In the genomic region with DNA sequence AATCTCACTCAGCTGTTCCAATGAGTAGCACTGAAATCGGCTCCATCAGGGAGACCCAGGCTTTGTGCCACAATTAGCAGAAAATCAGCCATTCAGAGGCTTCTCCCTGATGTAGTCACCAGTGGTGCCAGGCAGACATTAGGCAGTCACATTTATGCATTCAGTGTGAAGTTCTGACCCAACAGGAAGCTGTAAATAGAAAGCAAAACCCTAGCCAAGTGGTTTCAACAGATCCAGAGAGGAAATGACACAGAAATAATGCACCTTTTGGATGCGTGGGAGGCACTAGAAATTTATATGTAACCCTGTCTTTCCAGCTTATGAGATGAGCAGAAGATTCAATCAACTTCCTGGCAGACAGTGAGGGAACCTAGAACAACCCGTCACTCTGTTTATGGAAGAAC, we compare ENCODE assay signal across 8 cellular contexts.
A peak's percentile ranks its signal among the peaks of the same experiment; 100 is the strongest.
DNase-seq lines count a peak whose midpoint lies in the region; ATAC-seq and TF ChIP-seq lines count a peak whose summit lies in the region.

No MANE protein-coding gene starts in this region.

- H3K27ac ChIP-seq in A673 (ENCODE audit: low read depth, low read length, poor library complexity, severe bottlenecking): peak overlapping the region; percentile 28
- peak overlapping the region; percentile 13 to 50 for H3K27ac ChIP-seq in coronary artery
- H3K27ac ChIP-seq in osteoblast (ENCODE audit: low read depth, low read length): peak overlapping the region; percentile 82
- H3K27ac ChIP-seq in effector memory CD4-positive, alpha-beta T cell (ENCODE audit: insufficient read depth, low read length, poor library complexity, severe bottlenecking): no peak overlapping the region

- CTCF ChIA-PET in A673 (lab: Charles Lee): no interaction called here

- peak; percentile 80 for DNase-seq in A673 (ENCODE audit: low spot score)
- DNase-seq in coronary artery (ENCODE audit: low spot score): no peak
- DNase-seq in osteoblast (ENCODE audit: insufficient read length, low spot score, missing footprints): peak; percentile 45
- no peak for DNase-seq in HuH-7 (ENCODE audit: low spot score)
- no peak for DNase-seq in effector memory CD4-positive, alpha-beta T cell
- no peak for DNase-seq in activated T-cell treated with anti-CD3 and anti-CD28 coated beads, Interleukin-2, amount 50 U/mL, for 24 hours

- H3K27ac Mint-ChIP-seq in activated T-cell treated with anti-CD3 and anti-CD28 coated beads, Interleukin-2, amount 50 U/mL, for 24 hours: no peak overlapping the region

- H3K36me3 Mint-ChIP-seq in activated T-cell treated with anti-CD3 and anti-CD28 coated beads, Interleukin-2, amount 50 U/mL, for 24 hours (ENCODE audit: low read depth): no peaks in the 10 kb centered on the region

- ATAC-seq in GM19035 (IDR thresholded peaks at IDR 0.05; ENCODE audit: unreplicated experiment): peak; percentile 89
- peak; percentile 89 for ATAC-seq in HG03565 (IDR thresholded peaks at IDR 0.05; ENCODE audit: unreplicated experiment)

- H3K4me3 Mint-ChIP-seq in activated T-cell treated with anti-CD3 and anti-CD28 coated beads, Interleukin-2, amount 50 U/mL, for 24 hours: no peak overlapping the region

- no peak overlapping the region for H3K4me3 ChIP-seq in A673 (ENCODE audit: low read depth, low read length, poor library complexity, severe bottlenecking)
- no peak overlapping the region for H3K4me3 ChIP-seq in coronary artery
- no peak overlapping the region for H3K4me3 ChIP-seq in osteoblast (ENCODE audit: insufficient read depth, low read length)
- H3K4me3 ChIP-seq in effector memory CD4-positive, alpha-beta T cell (ENCODE audit: insufficient read depth, low read depth, low read length, poor library complexity, severe bottlenecking): no peak overlapping the region

- peak overlapping the region; percentile 16 for H2AFZ ChIP-seq in osteoblast (ENCODE audit: low read length)

- H3K36me3 ChIP-seq in A673 (ENCODE audit: insufficient read depth, low read length, poor library complexity, severe bottlenecking): no peaks in the 10 kb centered on the region
- H3K36me3 ChIP-seq in osteoblast (ENCODE audit: insufficient read depth, low read length): peaks cover 8% of the 10 kb centered on the region
- no peaks in the 10 kb centered on the region for H3K36me3 ChIP-seq in effector memory CD4-positive, alpha-beta T cell (ENCODE audit: control insufficient read depth, insufficient read depth, low read length)

- peaks cover 10% of the 10 kb centered on the region for H3K4me1 ChIP-seq in A673 (ENCODE audit: insufficient read depth, low read length, poor library complexity, severe bottlenecking)
- peaks cover 32% of the 10 kb centered on the region for H3K4me1 ChIP-seq in osteoblast (ENCODE audit: insufficient read depth, low read length)
- no peaks in the 10 kb centered on the region for H3K4me1 ChIP-seq in effector memory CD4-positive, alpha-beta T cell (ENCODE audit: control insufficient read depth, insufficient read depth, low read length, poor library complexity, severe bottlenecking)

- H4K20me1 ChIP-seq in osteoblast (ENCODE audit: insufficient read depth, low read length): no peaks in the 10 kb centered on the region

- H3K79me2 ChIP-seq in osteoblast (ENCODE audit: insufficient read depth, low read length): peaks cover 6% of the 10 kb centered on the region

- peaks cover 12% of the 10 kb centered on the region for H3K9me3 Mint-ChIP-seq in activated T-cell treated with anti-CD3 and anti-CD28 coated beads, Interleukin-2, amount 50 U/mL, for 24 hours

- H3K27me3 ChIP-seq in A673 (replicated peaks; ENCODE audit: insufficient read depth, low read depth, low read length, poor library complexity) (no peaks in the 10 kb centered on the region), osteoblast (ENCODE audit: insufficient read depth, low read length) (no peaks in the 10 kb centered on the region)
- H3K27me3 ChIP-seq in effector memory CD4-positive, alpha-beta T cell (replicated peaks; ENCODE audit: control insufficient read depth, insufficient read depth, low read length, poor library complexity, severe bottlenecking): no peaks in the 10 kb centered on the region

- intact Hi-C loops in A673 (cut with micrococcal nuclease; ENCODE audit: unreplicated experiment): no loop called here

- no peaks in the 10 kb centered on the region for H3K27me3 Mint-ChIP-seq in activated T-cell treated with anti-CD3 and anti-CD28 coated beads, Interleukin-2, amount 50 U/mL, for 24 hours

- no peaks in the 10 kb centered on the region for H3K9me3 ChIP-seq in A673 (ENCODE audit: low read depth, low read length, poor library complexity, severe bottlenecking)
- no peaks in the 10 kb centered on the region for H3K9me3 ChIP-seq in osteoblast (ENCODE audit: low read depth, low read length)
- H3K9me3 ChIP-seq in effector memory CD4-positive, alpha-beta T cell (ENCODE audit: control insufficient read depth, low read length): no peaks in the 10 kb centered on the region

- peak overlapping the region; percentile 63 for H3K4me2 ChIP-seq in osteoblast (ENCODE audit: insufficient read depth, low read length)

- BruUV-seq in A673 (replicated peaks; lab: Mats Ljungman, UMichigan): no TSS peak

- POLR2A ChIA-PET in A673 (lab: Charles Lee; ENCODE audit: low non-redundant PET): no interaction called here

- no peaks in the 10 kb centered on the region for H3K4me1 Mint-ChIP-seq in activated T-cell treated with anti-CD3 and anti-CD28 coated beads, Interleukin-2, amount 50 U/mL, for 24 hours (ENCODE audit: low read depth)

- TF ChIP-seq CTCF in A673 (conservative IDR thresholded peaks at IDR 0.05; ENCODE audit: low read depth, low read length): no peak
- TF ChIP-seq CTCF in coronary artery (IDR thresholded peaks at IDR 0.05): no peak
- TF ChIP-seq CTCF in osteoblast (IDR thresholded peaks at IDR 0.05; ENCODE audit: extremely low read depth, low read depth, low read length): no peak

Comparison
In these comparisons a context has a peak if more than half of its experiments do, and no peak if none do; other contexts are left out.
1. DNase-seq: peak in A673 (single experiment) and osteoblast (single experiment); none in coronary artery (single experiment), HuH-7 (single experiment), effector memory CD4-positive, alpha-beta T cell (0 of 3) and activated T-cell treated with anti-CD3 and anti-CD28 coated beads, Interleukin-2, amount 50 U/mL, for 24 hours (single experiment).